Comparison of ENCODE assay signal across 1 cellular context in the genomic region with DNA sequence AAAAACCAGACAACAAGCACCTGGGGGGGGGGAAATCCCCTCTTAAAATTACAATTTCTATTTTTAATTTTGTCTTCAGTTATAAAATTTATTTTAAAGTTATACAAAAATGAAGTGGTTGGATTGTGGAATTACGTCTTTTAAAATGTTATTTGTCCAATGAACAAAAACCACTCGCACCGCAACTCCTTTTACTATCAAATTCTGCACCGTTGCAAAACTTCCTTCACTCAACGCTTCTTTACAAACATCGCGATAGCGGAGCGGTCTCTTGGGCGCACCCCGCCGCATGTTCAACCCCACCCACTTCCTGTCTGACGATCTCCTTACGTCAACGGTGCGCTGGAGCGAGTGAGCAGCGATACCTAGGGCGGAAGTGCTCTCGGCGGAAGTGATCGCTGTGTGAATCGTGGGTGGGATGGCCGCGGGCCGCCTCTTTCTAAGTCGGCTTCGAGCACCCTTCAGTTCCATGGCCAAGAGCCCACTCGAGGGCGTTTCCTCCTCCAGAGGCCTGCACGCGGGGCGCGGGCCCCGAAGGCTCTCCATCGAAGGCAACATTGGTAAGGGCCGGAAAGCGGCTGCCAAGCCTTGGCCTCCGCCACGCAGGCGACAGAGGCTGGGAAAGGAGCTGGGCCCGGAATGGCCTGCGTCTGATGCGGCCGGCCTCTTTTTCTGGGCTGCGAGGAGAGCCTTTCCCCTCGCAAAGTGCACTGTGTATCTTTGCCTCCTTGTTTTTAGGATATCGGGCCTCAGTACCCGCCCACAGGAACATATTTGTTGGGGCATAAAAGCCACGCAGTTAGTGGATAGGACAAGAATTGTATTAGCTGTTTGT.
A peak's percentile ranks its signal among the peaks of the same experiment; 100 is the strongest.
TF ChIP-seq lines count a peak whose summit lies in the region.

A gene (plus strand): TSS at position 388 of the 835 bp plus-strand sequence. CDS start 31 bp downstream, at position 419.

TF ChIP-seq in H1, 55 proteins besides CTCF, POLR2A, EP300 and RAD21 (continues in another document):
- TF ChIP-seq RNF2 (IDR thresholded peaks at IDR 0.05; ENCODE audit: borderline replicate concordance, low read depth, low read length, missing control alignments, poor library complexity, severe bottlenecking), result no peak
- TF ChIP-seq, protein P1, sequence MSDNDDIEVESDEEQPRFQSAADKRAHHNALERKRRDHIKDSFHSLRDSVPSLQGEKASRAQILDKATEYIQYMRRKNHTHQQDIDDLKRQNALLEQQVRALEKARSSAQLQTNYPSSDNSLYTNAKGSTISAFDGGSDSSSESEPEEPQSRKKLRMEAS (IDR thresholded peaks at IDR 0.05), result peak; percentile 67
- peak; percentile 73; the same call in 1 of the 2 replicates for TF ChIP-seq GABPA (IDR thresholded peaks at IDR 0.05; ENCODE audit: borderline replicate concordance, insufficient read depth, low read length)
- TF ChIP-seq RXRA (IDR thresholded peaks at IDR 0.05; ENCODE audit: insufficient read depth, low read depth, low read length), result no peak
- no peak for TF ChIP-seq NRF1 (IDR thresholded peaks at IDR 0.05; ENCODE audit: low read depth, low read length)
- TF ChIP-seq CBX5 (IDR thresholded peaks at IDR 0.05; ENCODE audit: low read depth, low read length), result no peak
- no peak for TF ChIP-seq KDM1A (IDR thresholded peaks at IDR 0.05; ENCODE audit: borderline replicate concordance, low read length)
- TF ChIP-seq ZNF274 (IDR thresholded peaks at IDR 0.05; ENCODE audit: borderline replicate concordance, extremely low read depth, low read length), result no peak
- TF ChIP-seq MAFK (IDR thresholded peaks at IDR 0.05; ENCODE audit: low read depth, low read length), result no peak
- peak; percentile 29; the same call in 1 of the 2 replicates for TF ChIP-seq GTF2F1 (IDR thresholded peaks at IDR 0.05; ENCODE audit: borderline replicate concordance, low read depth, low read length)
- no peak for TF ChIP-seq SUZ12 (IDR thresholded peaks at IDR 0.05; ENCODE audit: low read length)
- TF ChIP-seq BACH1 (IDR thresholded peaks at IDR 0.05; ENCODE audit: low read length), result no peak
- TF ChIP-seq SIRT6 (IDR thresholded peaks at IDR 0.05; ENCODE audit: low read length), result no peak
- TF ChIP-seq RFX5 (IDR thresholded peaks at IDR 0.05; ENCODE audit: borderline replicate concordance, low read depth, low read length), result no peak
- TF ChIP-seq CEBPB (IDR thresholded peaks at IDR 0.05; ENCODE audit: low read depth, low read length), result peak; percentile 44; the same call in 1 of the 2 replicates
- TF ChIP-seq, protein P2, sequence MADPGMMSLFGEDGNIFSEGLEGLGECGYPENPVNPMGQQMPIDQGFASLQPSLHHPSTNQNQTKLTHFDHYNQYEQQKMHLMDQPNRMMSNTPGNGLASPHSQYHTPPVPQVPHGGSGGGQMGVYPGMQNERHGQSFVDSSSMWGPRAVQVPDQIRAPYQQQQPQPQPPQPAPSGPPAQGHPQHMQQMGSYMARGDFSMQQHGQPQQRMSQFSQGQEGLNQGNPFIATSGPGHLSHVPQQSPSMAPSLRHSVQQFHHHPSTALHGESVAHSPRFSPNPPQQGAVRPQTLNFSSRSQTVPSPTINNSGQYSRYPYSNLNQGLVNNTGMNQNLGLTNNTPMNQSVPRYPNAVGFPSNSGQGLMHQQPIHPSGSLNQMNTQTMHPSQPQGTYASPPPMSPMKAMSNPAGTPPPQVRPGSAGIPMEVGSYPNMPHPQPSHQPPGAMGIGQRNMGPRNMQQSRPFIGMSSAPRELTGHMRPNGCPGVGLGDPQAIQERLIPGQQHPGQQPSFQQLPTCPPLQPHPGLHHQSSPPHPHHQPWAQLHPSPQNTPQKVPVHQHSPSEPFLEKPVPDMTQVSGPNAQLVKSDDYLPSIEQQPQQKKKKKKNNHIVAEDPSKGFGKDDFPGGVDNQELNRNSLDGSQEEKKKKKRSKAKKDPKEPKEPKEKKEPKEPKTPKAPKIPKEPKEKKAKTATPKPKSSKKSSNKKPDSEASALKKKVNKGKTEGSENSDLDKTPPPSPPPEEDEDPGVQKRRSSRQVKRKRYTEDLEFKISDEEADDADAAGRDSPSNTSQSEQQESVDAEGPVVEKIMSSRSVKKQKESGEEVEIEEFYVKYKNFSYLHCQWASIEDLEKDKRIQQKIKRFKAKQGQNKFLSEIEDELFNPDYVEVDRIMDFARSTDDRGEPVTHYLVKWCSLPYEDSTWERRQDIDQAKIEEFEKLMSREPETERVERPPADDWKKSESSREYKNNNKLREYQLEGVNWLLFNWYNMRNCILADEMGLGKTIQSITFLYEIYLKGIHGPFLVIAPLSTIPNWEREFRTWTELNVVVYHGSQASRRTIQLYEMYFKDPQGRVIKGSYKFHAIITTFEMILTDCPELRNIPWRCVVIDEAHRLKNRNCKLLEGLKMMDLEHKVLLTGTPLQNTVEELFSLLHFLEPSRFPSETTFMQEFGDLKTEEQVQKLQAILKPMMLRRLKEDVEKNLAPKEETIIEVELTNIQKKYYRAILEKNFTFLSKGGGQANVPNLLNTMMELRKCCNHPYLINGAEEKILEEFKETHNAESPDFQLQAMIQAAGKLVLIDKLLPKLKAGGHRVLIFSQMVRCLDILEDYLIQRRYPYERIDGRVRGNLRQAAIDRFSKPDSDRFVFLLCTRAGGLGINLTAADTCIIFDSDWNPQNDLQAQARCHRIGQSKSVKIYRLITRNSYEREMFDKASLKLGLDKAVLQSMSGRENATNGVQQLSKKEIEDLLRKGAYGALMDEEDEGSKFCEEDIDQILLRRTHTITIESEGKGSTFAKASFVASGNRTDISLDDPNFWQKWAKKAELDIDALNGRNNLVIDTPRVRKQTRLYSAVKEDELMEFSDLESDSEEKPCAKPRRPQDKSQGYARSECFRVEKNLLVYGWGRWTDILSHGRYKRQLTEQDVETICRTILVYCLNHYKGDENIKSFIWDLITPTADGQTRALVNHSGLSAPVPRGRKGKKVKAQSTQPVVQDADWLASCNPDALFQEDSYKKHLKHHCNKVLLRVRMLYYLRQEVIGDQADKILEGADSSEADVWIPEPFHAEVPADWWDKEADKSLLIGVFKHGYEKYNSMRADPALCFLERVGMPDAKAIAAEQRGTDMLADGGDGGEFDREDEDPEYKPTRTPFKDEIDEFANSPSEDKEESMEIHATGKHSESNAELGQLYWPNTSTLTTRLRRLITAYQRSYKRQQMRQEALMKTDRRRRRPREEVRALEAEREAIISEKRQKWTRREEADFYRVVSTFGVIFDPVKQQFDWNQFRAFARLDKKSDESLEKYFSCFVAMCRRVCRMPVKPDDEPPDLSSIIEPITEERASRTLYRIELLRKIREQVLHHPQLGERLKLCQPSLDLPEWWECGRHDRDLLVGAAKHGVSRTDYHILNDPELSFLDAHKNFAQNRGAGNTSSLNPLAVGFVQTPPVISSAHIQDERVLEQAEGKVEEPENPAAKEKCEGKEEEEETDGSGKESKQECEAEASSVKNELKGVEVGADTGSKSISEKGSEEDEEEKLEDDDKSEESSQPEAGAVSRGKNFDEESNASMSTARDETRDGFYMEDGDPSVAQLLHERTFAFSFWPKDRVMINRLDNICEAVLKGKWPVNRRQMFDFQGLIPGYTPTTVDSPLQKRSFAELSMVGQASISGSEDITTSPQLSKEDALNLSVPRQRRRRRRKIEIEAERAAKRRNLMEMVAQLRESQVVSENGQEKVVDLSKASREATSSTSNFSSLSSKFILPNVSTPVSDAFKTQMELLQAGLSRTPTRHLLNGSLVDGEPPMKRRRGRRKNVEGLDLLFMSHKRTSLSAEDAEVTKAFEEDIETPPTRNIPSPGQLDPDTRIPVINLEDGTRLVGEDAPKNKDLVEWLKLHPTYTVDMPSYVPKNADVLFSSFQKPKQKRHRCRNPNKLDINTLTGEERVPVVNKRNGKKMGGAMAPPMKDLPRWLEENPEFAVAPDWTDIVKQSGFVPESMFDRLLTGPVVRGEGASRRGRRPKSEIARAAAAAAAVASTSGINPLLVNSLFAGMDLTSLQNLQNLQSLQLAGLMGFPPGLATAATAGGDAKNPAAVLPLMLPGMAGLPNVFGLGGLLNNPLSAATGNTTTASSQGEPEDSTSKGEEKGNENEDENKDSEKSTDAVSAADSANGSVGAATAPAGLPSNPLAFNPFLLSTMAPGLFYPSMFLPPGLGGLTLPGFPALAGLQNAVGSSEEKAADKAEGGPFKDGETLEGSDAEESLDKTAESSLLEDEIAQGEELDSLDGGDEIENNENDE (IDR thresholded peaks at IDR 0.05; ENCODE audit: insufficient replicate concordance, low read length), result no peak
- TF ChIP-seq, protein P3, sequence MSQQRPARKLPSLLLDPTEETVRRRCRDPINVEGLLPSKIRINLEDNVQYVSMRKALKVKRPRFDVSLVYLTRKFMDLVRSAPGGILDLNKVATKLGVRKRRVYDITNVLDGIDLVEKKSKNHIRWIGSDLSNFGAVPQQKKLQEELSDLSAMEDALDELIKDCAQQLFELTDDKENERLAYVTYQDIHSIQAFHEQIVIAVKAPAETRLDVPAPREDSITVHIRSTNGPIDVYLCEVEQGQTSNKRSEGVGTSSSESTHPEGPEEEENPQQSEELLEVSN (IDR thresholded peaks at IDR 0.05), result peak; percentile 20; the same call in 1 of the 2 replicates
- TF ChIP-seq POU5F1 (IDR thresholded peaks at IDR 0.05; ENCODE audit: low read depth, low read length), result no peak
- no peak for TF ChIP-seq EZH2 (IDR thresholded peaks at IDR 0.05; ENCODE audit: low read depth, low read length, severe bottlenecking)
- TF ChIP-seq, protein P4, sequence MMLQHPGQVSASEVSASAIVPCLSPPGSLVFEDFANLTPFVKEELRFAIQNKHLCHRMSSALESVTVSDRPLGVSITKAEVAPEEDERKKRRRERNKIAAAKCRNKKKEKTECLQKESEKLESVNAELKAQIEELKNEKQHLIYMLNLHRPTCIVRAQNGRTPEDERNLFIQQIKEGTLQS (IDR thresholded peaks at IDR 0.05; ENCODE audit: insufficient read depth, low read depth, low read length), result no peak
- peak; percentile 90 for TF ChIP-seq RBBP5 (IDR thresholded peaks at IDR 0.05; ENCODE audit: borderline replicate concordance, low read depth, low read length)
- no peak for TF ChIP-seq CTBP2 (IDR thresholded peaks at IDR 0.05; ENCODE audit: borderline replicate concordance, insufficient read depth, insufficient read length, low read length)
- TF ChIP-seq TEAD4 (IDR thresholded peaks at IDR 0.05; ENCODE audit: low read depth, low read length), result no peak
- TF ChIP-seq, protein P5, sequence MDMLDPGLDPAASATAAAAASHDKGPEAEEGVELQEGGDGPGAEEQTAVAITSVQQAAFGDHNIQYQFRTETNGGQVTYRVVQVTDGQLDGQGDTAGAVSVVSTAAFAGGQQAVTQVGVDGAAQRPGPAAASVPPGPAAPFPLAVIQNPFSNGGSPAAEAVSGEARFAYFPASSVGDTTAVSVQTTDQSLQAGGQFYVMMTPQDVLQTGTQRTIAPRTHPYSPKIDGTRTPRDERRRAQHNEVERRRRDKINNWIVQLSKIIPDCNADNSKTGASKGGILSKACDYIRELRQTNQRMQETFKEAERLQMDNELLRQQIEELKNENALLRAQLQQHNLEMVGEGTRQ (IDR thresholded peaks at IDR 0.05; ENCODE audit: low read length), result no peak
- peak; percentile 94 for TF ChIP-seq PHF8 (conservative IDR thresholded peaks at IDR 0.05; ENCODE audit: low read depth, low read length)
- TF ChIP-seq, protein P6, sequence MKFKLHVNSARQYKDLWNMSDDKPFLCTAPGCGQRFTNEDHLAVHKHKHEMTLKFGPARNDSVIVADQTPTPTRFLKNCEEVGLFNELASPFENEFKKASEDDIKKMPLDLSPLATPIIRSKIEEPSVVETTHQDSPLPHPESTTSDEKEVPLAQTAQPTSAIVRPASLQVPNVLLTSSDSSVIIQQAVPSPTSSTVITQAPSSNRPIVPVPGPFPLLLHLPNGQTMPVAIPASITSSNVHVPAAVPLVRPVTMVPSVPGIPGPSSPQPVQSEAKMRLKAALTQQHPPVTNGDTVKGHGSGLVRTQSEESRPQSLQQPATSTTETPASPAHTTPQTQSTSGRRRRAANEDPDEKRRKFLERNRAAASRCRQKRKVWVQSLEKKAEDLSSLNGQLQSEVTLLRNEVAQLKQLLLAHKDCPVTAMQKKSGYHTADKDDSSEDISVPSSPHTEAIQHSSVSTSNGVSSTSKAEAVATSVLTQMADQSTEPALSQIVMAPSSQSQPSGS (IDR thresholded peaks at IDR 0.05; ENCODE audit: low read length), result peak; percentile 86; the same call in 1 of the 2 replicates
- peak; percentile 83 for TF ChIP-seq KDM4A (IDR thresholded peaks at IDR 0.05; ENCODE audit: low read depth, low read length, severe bottlenecking)
- TF ChIP-seq CREB1 (IDR thresholded peaks at IDR 0.05), result peak; percentile 97
- TF ChIP-seq BCL11A (IDR thresholded peaks at IDR 0.05; ENCODE audit: low read depth in 2 of 2, low read length in 2 of 2), result no peak
- no peak for TF ChIP-seq SRF (IDR thresholded peaks at IDR 0.05; ENCODE audit: low read depth, low read length)
- TF ChIP-seq TAF1 (IDR thresholded peaks at IDR 0.05; ENCODE audit: low read depth, low read length), result peak; percentile 91
- peak; percentile 77 for TF ChIP-seq TAF7 (optimal IDR thresholded peaks at IDR 0.05; ENCODE audit: borderline replicate concordance, low read depth, low read length)
- peak; percentile 87 for TF ChIP-seq BRCA1 (IDR thresholded peaks at IDR 0.05; ENCODE audit: low read depth, low read length)
- no peak for TF ChIP-seq SIX5 (IDR thresholded peaks at IDR 0.05; ENCODE audit: low read depth, low read length)
- peak; percentile 86 for TF ChIP-seq TBP (IDR thresholded peaks at IDR 0.05; ENCODE audit: low read depth, low read length)
- TF ChIP-seq YY1 (IDR thresholded peaks at IDR 0.05; ENCODE audit: low read depth, low read length), result peak; percentile 82
- TF ChIP-seq SP2 (IDR thresholded peaks at IDR 0.05; ENCODE audit: low read length), result no peak
- TF ChIP-seq HDAC6 (IDR thresholded peaks at IDR 0.05; ENCODE audit: low read depth, low read length), result no peak
- TF ChIP-seq SP4 (IDR thresholded peaks at IDR 0.05; ENCODE audit: low read length), result no peak
- no peak for TF ChIP-seq SAP30 (IDR thresholded peaks at IDR 0.05; ENCODE audit: insufficient read depth, insufficient replicate concordance, low read length)
- no peak for TF ChIP-seq SP1 (IDR thresholded peaks at IDR 0.05; ENCODE audit: low read depth, low read length)
- TF ChIP-seq NANOG (IDR thresholded peaks at IDR 0.05; ENCODE audit: insufficient read depth, low read depth, low read length, poor library complexity, severe bottlenecking), result no peak
- no peak for TF ChIP-seq JUN (IDR thresholded peaks at IDR 0.05; ENCODE audit: low read depth, low read length)
- 0 out of 4 replicates have a peak, but pooled peaks of 1 of the 2 experiments have one; percentile 53 for TF ChIP-seq HDAC2 (IDR thresholded peaks at IDR 0.05; ENCODE audit: borderline replicate concordance in 1 of 2, low read depth in 2 of 2, low read length in 2 of 2)
- TF ChIP-seq JUND (IDR thresholded peaks at IDR 0.05; ENCODE audit: low read length), result peak; percentile 38; the same call in 1 of the 2 replicates
- no peak for TF ChIP-seq FOSL1 (IDR thresholded peaks at IDR 0.05; ENCODE audit: insufficient read depth, low read depth, low read length)
- no peak for TF ChIP-seq CBX8 (IDR thresholded peaks at IDR 0.05; ENCODE audit: borderline replicate concordance, low read depth, low read length)
- TF ChIP-seq POLR2AphosphoS5 (IDR thresholded peaks at IDR 0.05; ENCODE audit: low read depth, low read length), result peak; percentile 98
- TF ChIP-seq SIN3A (conservative IDR thresholded peaks at IDR 0.05 in 1 of 2, IDR thresholded peaks at IDR 0.05 in 1 of 2; ENCODE audit: low read depth in 1 of 2, low read length in 2 of 2), result peak in 1 of 2 experiments; percentile 84; a peak in 2 of 4 replicates
- peak; percentile 98 for TF ChIP-seq CHD2 (IDR thresholded peaks at IDR 0.05; ENCODE audit: low read length)
- no peak for TF ChIP-seq TCF12 (IDR thresholded peaks at IDR 0.05; ENCODE audit: low read depth, low read length)
- TF ChIP-seq EGR1 (IDR thresholded peaks at IDR 0.05; ENCODE audit: borderline replicate concordance, low read depth, low read length), result 0 out of 2 replicates have a peak, but pooled peaks have one; percentile 35
- no peak for TF ChIP-seq CHD1 (IDR thresholded peaks at IDR 0.05; ENCODE audit: low read depth, low read length)
- peak; percentile 77 for TF ChIP-seq KDM5A (IDR thresholded peaks at IDR 0.05; ENCODE audit: low read length)
